16 cellular contexts compared by ENCODE assay signal in the genomic region with DNA sequence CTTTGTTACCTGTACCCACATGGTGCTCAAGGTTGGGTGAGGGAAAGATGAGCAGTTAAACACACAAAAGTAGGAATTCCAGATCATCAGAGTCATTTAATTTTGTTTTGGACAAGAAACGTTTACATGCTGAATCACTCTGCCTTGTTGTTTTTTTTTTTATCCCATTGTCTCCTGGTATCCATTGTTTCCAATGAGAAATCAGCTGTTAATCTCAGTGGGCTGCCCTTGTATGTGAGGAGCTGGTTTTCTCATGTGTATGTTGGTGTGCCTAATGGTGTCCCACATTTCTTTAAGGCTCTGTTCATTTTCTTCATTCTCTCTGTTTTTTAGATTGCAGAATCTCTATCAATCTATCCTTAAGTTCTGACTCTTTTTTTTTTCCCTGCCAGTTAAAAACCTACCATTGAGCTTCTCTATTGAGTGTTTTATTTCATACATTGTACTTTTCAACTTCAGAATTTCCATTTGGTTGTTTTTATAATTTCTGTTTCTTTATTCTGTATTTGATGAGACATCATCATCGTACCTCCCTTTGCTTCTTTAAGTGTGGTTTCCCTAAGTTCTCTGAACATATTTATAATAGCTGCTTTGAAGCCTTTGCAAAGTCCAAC. TPM values are rescaled to one million over a fixed set of nuclear protein-coding genes. Genes with fewer than 3 reads are reported as not detected.
DNase-seq lines count a peak whose midpoint lies in the region; ATAC-seq, FAIRE-seq and TF ChIP-seq lines count a peak whose summit lies in the region.
"Had no signal": no experiment of that assay in that cellular context is flagged by ENCODE, and none has a peak within 500 bp of the region (broad histone marks: within the 10 kb centered on the region; RNA-seq: fewer than 3 reads in every experiment).

No MANE protein-coding gene starts in this region.

- CTCF ChIA-PET in A549 (lab: Yijun Ruan, JAX), result interaction anchor here (1.4 to 1.5 kb wide), 2 partner anchors 12 to 15 kb away, joined by 3 to 4 read pairs; no protein-coding TSS in a partner anchor
- CTCF ChIA-PET in RWPE1 (lab: Yijun Ruan, JAX), result no interaction called here

- H3F3A ChIP-seq in GM23248 (ENCODE audit: insufficient read depth), result peaks cover 7% of the 10 kb centered on the region

- no peak overlapping the region for H3K4me3 ChIP-seq in A549
- no peak overlapping the region for H3K4me3 ChIP-seq in GM23248
- no peak overlapping the region for H3K4me3 ChIP-seq in fibroblast of pulmonary artery (replicated peaks; ENCODE audit: low read depth, low read length)
- no peak overlapping the region for H3K4me3 ChIP-seq in Peyer's patch
- H3K4me3 ChIP-seq: esophagus squamous epithelium, hepatocyte, upper lobe of left lung had no signal

- no peaks in the 10 kb centered on the region; the same call in 1 of the 2 replicates for H4K20me1 ChIP-seq in GM23248 (ENCODE audit: insufficient read depth)

- TF ChIP-seq EP300 in A549 (IDR thresholded peaks at IDR 0.05), result no peak

- H3K9ac ChIP-seq in GM23248, result no peak overlapping the region

- no peak for TF ChIP-seq RAD21 in A549 (conservative IDR thresholded peaks at IDR 0.05 in 1 of 2, IDR thresholded peaks at IDR 0.05 in 1 of 2)

- H3K4me1 ChIP-seq in A549 (no peaks in the 10 kb centered on the region), GM23248 (ENCODE audit: insufficient read depth) (no peaks in the 10 kb centered on the region), Peyer's patch (no peaks in the 10 kb centered on the region)
- H3K4me1 ChIP-seq: esophagus squamous epithelium, upper lobe of left lung had no signal

- no peak overlapping the region for H2AFZ ChIP-seq in GM23248
- H2AFZ ChIP-seq: hepatocyte had no signal

- POLR2A ChIA-PET in A549 (lab: Yijun Ruan, JAX) (interaction anchor here (0.6 kb wide), 1 partner anchor 613 kb away, joined by 3 read pairs; no protein-coding TSS in a partner anchor), RWPE1 (lab: Yijun Ruan, JAX; ENCODE audit: low non-redundant PET) (interaction anchor here (0.7 kb wide), 1 partner anchor 191 kb away, joined by 3 read pairs; no protein-coding TSS in a partner anchor)

- H3K27me3 ChIP-seq in GM23248 (replicated peaks; ENCODE audit: insufficient read depth) (no peaks in the 10 kb centered on the region), Peyer's patch (no peaks in the 10 kb centered on the region)
- H3K27me3 ChIP-seq: esophagus squamous epithelium, hepatocyte, upper lobe of left lung had no signal

- FAIRE-seq in A549 (lab: Jason Lieb, UNC), result no peak
- FAIRE-seq: islet of Langerhans, small intestine had no signal

- ATAC-seq in A549 (no peak), GM21515 (IDR thresholded peaks at IDR 0.05; ENCODE audit: unreplicated experiment) (no peak)
- ATAC-seq: naive thymus-derived CD8-positive, alpha-beta T cell had no signal

- H3K27ac ChIP-seq in A549 (no peak overlapping the region), GM23248 (no peak overlapping the region), RWPE1 (no peak overlapping the region), Peyer's patch (no peak overlapping the region)
- H3K27ac ChIP-seq: esophagus squamous epithelium, hepatocyte, upper lobe of left lung had no signal

- TF ChIP-seq POLR2A in A549 (IDR thresholded peaks at IDR 0.05; ENCODE audit: low read length) (no peak), Peyer's patch (IDR thresholded peaks at IDR 0.05) (no peak)

- H3K9me3 ChIP-seq in A549 (peaks cover 32% of the 10 kb centered on the region), GM23248 (ENCODE audit: low read depth) (no peaks in the 10 kb centered on the region), Peyer's patch (peaks cover 0 to 10% (median 0%) of the 10 kb centered on the region in 4 donors)

- DNase-seq in A549 (ENCODE audit: low read depth in 1 of 2, low spot score in 1 of 2), result peak; percentile 47 to 50
- peak; percentile 41 for DNase-seq in GM23248
- peak; percentile 32 for DNase-seq in RWPE1 (ENCODE audit: low spot score)
- peak; percentile 8 for DNase-seq in fibroblast of pulmonary artery (ENCODE audit: low read depth)
- DNase-seq in HUDEP-2 (lab: John Stamatoyannopoulos, UW; ENCODE audit: unreplicated experiment in 76 of 76), result no peak
- DNase-seq in Peyer's patch, result no peak
- no peak for DNase-seq in activated CD8-positive, alpha-beta memory T cell treated with anti-CD3 and anti-CD28 coated beads, Interleukin-2, amount 50 U/mL, for 4 hours
- DNase-seq: esophagus squamous epithelium; naive thymus-derived CD8-positive, alpha-beta T cell; NCI-H345; small intestine; stimulated activated CD4-positive, alpha-beta T cell treated with anti-CD3 and anti-CD28 coated beads, Interleukin-4, amount 100 ng/mL, for 1 hour; upper lobe of left lung had no signal

- TF ChIP-seq CTCF in A549 (IDR thresholded peaks at IDR 0.05) (no peak), RWPE1 (conservative IDR thresholded peaks at IDR 0.05; ENCODE audit: low read depth) (no peak), fibroblast of pulmonary artery (IDR thresholded peaks at IDR 0.05; ENCODE audit: low read length, missing control alignments) (no peak), Peyer's patch (IDR thresholded peaks at IDR 0.05) (no peak)

- H3K36me3 ChIP-seq in GM23248 (ENCODE audit: low read depth), result no peaks in the 10 kb centered on the region
- no peaks in the 10 kb centered on the region for H3K36me3 ChIP-seq in Peyer's patch

- no peaks in the 10 kb centered on the region for H3K79me2 ChIP-seq in GM23248 (ENCODE audit: insufficient read depth)
- H3K79me2 ChIP-seq: hepatocyte had no signal

- in situ Hi-C loops in GM23248 (cut with MboI), result no loop called here

- no peak overlapping the region for H3K4me2 ChIP-seq in A549
- no peak overlapping the region for H3K4me2 ChIP-seq in GM23248 (ENCODE audit: unreplicated experiment)
- H3K4me2 ChIP-seq: hepatocyte had no signal

- WGBS in A549 (ENCODE audit: missing lambda C conversion rate), result 41% methylated on average over 2 of the region's 2 CpGs
- 53 to 56% methylated on average over 2 of the region's 2 CpGs for WGBS in GM23248 (ENCODE audit: low coverage in 1 of 2, low lambda C conversion rate in 2 of 2, missing lambda C conversion rate in 2 of 2), 2 experiments

- H3K9me2 ChIP-seq in GM23248 (ENCODE audit: insufficient read depth), result no peaks in the 10 kb centered on the region

TF ChIP-seq in A549, 52 proteins besides CTCF, POLR2A, EP300 and RAD21:
- no peak for TF ChIP-seq POLR2AphosphoS2 (conservative IDR thresholded peaks at IDR 0.05; ENCODE audit: low read length)
- no peak for TF ChIP-seq RARB (CRISPR knock-in tag; IDR thresholded peaks at IDR 0.05)
- no peak for TF ChIP-seq ESRRA (IDR thresholded peaks at IDR 0.05; ENCODE audit: borderline replicate concordance, low read length)

RNA-seq across cellular contexts. Expression of a gene that starts 8.8 kb away (rescaled TPM):
- polyA plus RNA-seq in A549 (2011; rRNA removed), result 3.1 and 5.7 TPM in 2 replicates
- polyA plus RNA-seq in A549 (2012; cell fraction: cytosol; rRNA removed), result 4.9 and 6.5 TPM in 2 replicates
- polyA plus RNA-seq in A549 (2012; cell fraction: nucleus; rRNA removed), result 42.9 and 51.7 TPM in 2 replicates
- polyA plus RNA-seq in A549 (2017; fragmentation: RNase III; extraction: RNeasy Plus Mini Kit Qiagen cat#74134 plus additional on column Dnase treatment), result 5.7 to 6.8 TPM (median 6.5 TPM) in 3 replicates
- 9.9 and 13.6 TPM in 2 replicates for polyA minus RNA-seq in A549 (2011; rRNA and poly(A)+ RNA removed)
- total RNA-seq in GM23248 (2014; rRNA removed; shearing (Covaris generic)), result 3.0 and 5.2 TPM in 2 replicates
- 1.1 and 1.3 TPM in 2 replicates for polyA plus RNA-seq in GM23248 (2016; fragmentation: Nextera tagmentation; extraction: Ambion mirVana)
- 100 to 1,000 TPM in 1 of 4 donors, 10 to 100 TPM in 2, 1 to 10 TPM in 1; 5.8 to 136 (median 34.4) TPM for total RNA-seq in Peyer's patch

RNA-seq across cellular contexts. Expression of a gene that starts 33.5 kb away (rescaled TPM):
- 1.5 TPM in 2 replicates for polyA plus RNA-seq in A549 (2011; rRNA removed)
- 2.8 and 4.7 TPM in 2 replicates for polyA plus RNA-seq in A549 (2012; cell fraction: cytosol; rRNA removed)
- polyA plus RNA-seq in A549 (2012; cell fraction: nucleus; rRNA removed), result 8.0 and 9.4 TPM in 2 replicates
- polyA plus RNA-seq in A549 (2017; fragmentation: RNase III; extraction: RNeasy Plus Mini Kit Qiagen cat#74134 plus additional on column Dnase treatment), result 2.2 to 3.1 TPM (median 2.6 TPM) in 3 replicates
- polyA minus RNA-seq in A549 (2011; rRNA and poly(A)+ RNA removed), result 1.9 and 2.4 TPM in 2 replicates
- 2.9 and 6.2 TPM in 2 replicates for total RNA-seq in GM23248 (2014; rRNA removed; shearing (Covaris generic))
- 2.0 and 3.3 TPM in 2 replicates for polyA plus RNA-seq in GM23248 (2016; fragmentation: Nextera tagmentation; extraction: Ambion mirVana)
- 10 to 100 TPM in 2 of 4 donors, 1 to 10 TPM in 2; 8.2 to 11.8 (median 10.3) TPM for total RNA-seq in Peyer's patch

RNA-seq across cellular contexts. Expression of a gene that starts 49.4 kb away (rescaled TPM):
- polyA plus RNA-seq in A549 (2011; rRNA removed) (0.09 and 0.12 TPM in 2 replicates), A549 (2017; fragmentation: RNase III; extraction: RNeasy Plus Mini Kit Qiagen cat#74134 plus additional on column Dnase treatment) (0.37 to 0.48 TPM (median 0.40 TPM) in 3 replicates), GM23248 (2016; fragmentation: Nextera tagmentation; extraction: Ambion mirVana) (0.08 and 0.14 TPM in 2 replicates)
- 0.30 and 0.36 TPM in 2 replicates for polyA plus RNA-seq in A549 (2012; cell fraction: cytosol; rRNA removed)
- 0.32 and 1.1 TPM in 2 replicates for polyA plus RNA-seq in A549 (2012; cell fraction: nucleus; rRNA removed)
- 0.12 and 0.34 TPM in 2 replicates for polyA minus RNA-seq in A549 (2011; rRNA and poly(A)+ RNA removed)
- total RNA-seq in GM23248 (2014; rRNA removed; shearing (Covaris generic)), result 0.54 and 2.7 TPM in 2 replicates
- total RNA-seq in Peyer's patch, result under 1 TPM in 2 of 4 donors, not detected in 2; 0.88 to 0.94 TPM

RNA-seq across cellular contexts. Expression of a gene that starts 59.0 kb away (rescaled TPM):
- 65.2 and 88.9 TPM in 2 replicates for polyA plus RNA-seq in A549 (2011; rRNA removed)
- polyA plus RNA-seq in A549 (2012; cell fraction: cytosol; rRNA removed), result 267 and 296 TPM in 2 replicates
- polyA plus RNA-seq in A549 (2012; cell fraction: nucleus; rRNA removed), result 225 and 294 TPM in 2 replicates
- polyA plus RNA-seq in A549 (2017; fragmentation: RNase III; extraction: RNeasy Plus Mini Kit Qiagen cat#74134 plus additional on column Dnase treatment), result 106 to 109 TPM (median 107 TPM) in 3 replicates
- 32.6 and 39.4 TPM in 2 replicates for polyA minus RNA-seq in A549 (2011; rRNA and poly(A)+ RNA removed)
- 324 and 340 TPM in 2 replicates for total RNA-seq in GM23248 (2014; rRNA removed; shearing (Covaris generic))
- 554 and 574 TPM in 2 replicates for polyA plus RNA-seq in GM23248 (2016; fragmentation: Nextera tagmentation; extraction: Ambion mirVana)
- total RNA-seq in Peyer's patch, result 100 to 1,000 TPM; 206 to 232 (median 224) TPM

Comparison
In these comparisons a context has a peak if more than half of its experiments do, and no peak if none do; other contexts are left out.
1. DNase-seq: peak in A549 (2 of 2), GM23248 (single experiment), RWPE1 (single experiment) and fibroblast of pulmonary artery (single experiment); none in HUDEP-2 (0 of 76), Peyer's patch (0 of 3) and activated CD8-positive, alpha-beta memory T cell treated with anti-CD3 and anti-CD28 coated beads, Interleukin-2, amount 50 U/mL, for 4 hours (single experiment).